18 cellular contexts compared by ENCODE assay signal in the genomic region with DNA sequence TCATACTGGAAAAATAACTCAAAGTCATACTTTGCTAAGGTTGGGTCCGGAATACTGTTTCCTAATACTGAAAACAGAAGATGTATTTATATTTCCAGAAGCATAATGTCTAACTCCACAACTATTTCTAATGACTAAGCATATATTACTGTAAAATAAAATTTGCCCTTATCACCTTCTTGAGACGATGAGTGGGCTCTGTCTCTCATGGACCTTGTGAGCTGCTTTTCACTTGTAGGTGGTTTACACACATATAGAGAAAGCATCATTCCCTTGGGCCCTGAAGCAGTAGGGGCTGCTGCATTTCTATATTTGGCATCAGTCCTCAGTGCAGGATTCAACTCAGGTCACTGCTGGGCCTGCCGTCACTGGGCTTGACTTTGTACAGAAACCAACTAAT. TPM values are rescaled to one million over a fixed set of nuclear protein-coding genes. Genes with fewer than 3 reads are reported as not detected.
DNase-seq lines count a peak whose midpoint lies in the region; ATAC-seq and TF ChIP-seq lines count a peak whose summit lies in the region.
"Had no signal": no experiment of that assay in that cellular context is flagged by ENCODE, and none has a peak within 500 bp of the region (broad histone marks: within the 10 kb centered on the region; RNA-seq: fewer than 3 reads in every experiment).

No MANE protein-coding gene starts in this region.

- H3K4me1 ChIP-seq in cardiac muscle cell (ENCODE audit: low read depth) (peaks cover 19% of the 10 kb centered on the region), left ventricle myocardium inferior (peaks cover 25% of the 10 kb centered on the region), smooth muscle cell (ENCODE audit: low read depth) (peaks cover 10% of the 10 kb centered on the region)
- H3K4me1 ChIP-seq: Caco-2 had no signal

- H3K27ac Mint-ChIP-seq in activated naive CD4-positive, alpha-beta T cell treated with anti-CD3 and anti-CD28 coated beads for 36 hours: no peak overlapping the region
- H3K27ac Mint-ChIP-seq: GM23338 had no signal

- no peaks in the 10 kb centered on the region for H3F3A ChIP-seq in smooth muscle cell (ENCODE audit: low read depth)

- no peak overlapping the region for H3K4me3 Mint-ChIP-seq in activated naive CD4-positive, alpha-beta T cell treated with anti-CD3 and anti-CD28 coated beads for 36 hours
- H3K4me3 Mint-ChIP-seq: GM23338 had no signal

- no peaks in the 10 kb centered on the region for H3K79me2 ChIP-seq in smooth muscle cell (ENCODE audit: low read depth)

- no peaks in the 10 kb centered on the region for H3K27me3 ChIP-seq in cardiac muscle cell
- H3K27me3 ChIP-seq in left ventricle myocardium inferior (ENCODE audit: low read depth): no peaks in the 10 kb centered on the region
- H3K27me3 ChIP-seq in smooth muscle cell (ENCODE audit: low read depth): no peaks in the 10 kb centered on the region

- no peaks in the 10 kb centered on the region for H3K36me3 Mint-ChIP-seq in activated naive CD4-positive, alpha-beta T cell treated with anti-CD3 and anti-CD28 coated beads for 36 hours (ENCODE audit: low read depth)

- H3K36me3 ChIP-seq in cardiac muscle cell: no peaks in the 10 kb centered on the region
- H3K36me3 ChIP-seq in left ventricle myocardium inferior: no peaks in the 10 kb centered on the region
- H3K36me3 ChIP-seq in smooth muscle cell (ENCODE audit: low read depth): no peaks in the 10 kb centered on the region

- H3K9ac ChIP-seq in smooth muscle cell (ENCODE audit: low read depth): no peak overlapping the region

- intact Hi-C loops in cardiac septum (cut with DNase I): no loop called here
- intact Hi-C loops in left ventricle myocardium inferior (cut with micrococcal nuclease): no loop called here
- intact Hi-C loops in activated naive CD4-positive, alpha-beta T cell treated with anti-CD3 and anti-CD28 coated beads for 36 hours (cut with micrococcal nuclease): no loop called here

- H3K27me3 Mint-ChIP-seq in activated naive CD4-positive, alpha-beta T cell treated with anti-CD3 and anti-CD28 coated beads for 36 hours (ENCODE audit: low read depth): peaks cover 6% of the 10 kb centered on the region

- WGBS in smooth muscle cell (ENCODE audit: low lambda C conversion rate): 63% methylated on average over 3 of the region's 3 CpGs

- H3K27ac ChIP-seq in cardiac muscle cell (peak overlapping the region; percentile 24), left ventricle myocardium inferior (replicated peaks) (peak overlapping the region; percentile 43), smooth muscle cell (ENCODE audit: low read depth) (peak overlapping the region; percentile 2)
- H3K27ac ChIP-seq: C4-2B had no signal

- no peaks in the 10 kb centered on the region for H4K20me1 ChIP-seq in smooth muscle cell (ENCODE audit: low read depth)

- H2AFZ ChIP-seq in smooth muscle cell (ENCODE audit: low read depth): no peak overlapping the region
- H2AFZ ChIP-seq: GM23338 had no signal

- no peaks in the 10 kb centered on the region for H3K4me1 Mint-ChIP-seq in activated naive CD4-positive, alpha-beta T cell treated with anti-CD3 and anti-CD28 coated beads for 36 hours (ENCODE audit: low read depth)

- H3K9me3 Mint-ChIP-seq in activated naive CD4-positive, alpha-beta T cell treated with anti-CD3 and anti-CD28 coated beads for 36 hours: no peaks in the 10 kb centered on the region
- H3K9me3 Mint-ChIP-seq: GM23338 had no signal

- H3K4me2 ChIP-seq in smooth muscle cell: peak overlapping the region; percentile 12
- H3K4me2 ChIP-seq: GM23338 had no signal

- H3K9me3 ChIP-seq in cardiac muscle cell (ENCODE audit: low read depth) (no peaks in the 10 kb centered on the region), left ventricle myocardium inferior (replicated peaks) (no peaks in the 10 kb centered on the region), smooth muscle cell (replicated peaks; ENCODE audit: low read depth) (no peaks in the 10 kb centered on the region)
- H3K9me3 ChIP-seq: Caco-2 had no signal

- TF ChIP-seq CTCF in cardiac muscle cell (IDR thresholded peaks at IDR 0.05; ENCODE audit: low read depth, low read length) (no peak), cardiac fibroblast (IDR thresholded peaks at IDR 0.05; ENCODE audit: low read depth, low read length) (no peak), left ventricle myocardium inferior (IDR thresholded peaks at IDR 0.05; ENCODE audit: borderline replicate concordance) (no peak), smooth muscle cell (IDR thresholded peaks at IDR 0.05; ENCODE audit: borderline replicate concordance, insufficient read depth, poor library complexity, severe bottlenecking) (no peak)

- CTCF ChIA-PET in activated naive CD4-positive, alpha-beta T cell treated with anti-CD3 and anti-CD28 coated beads for 36 hours (lab: Charles Lee): interaction anchor here (0.6 kb wide), 1 partner anchor 1521 kb away, joined by 3 read pairs; no protein-coding TSS in a partner anchor

- DNase-seq in cardiac muscle cell (ENCODE audit: low read depth in 1 of 2, low spot score in 1 of 2) (peak; percentile 28 to 47), cardiac septum (ENCODE audit: low spot score) (no peak), cardiac fibroblast (ENCODE audit: low read depth in 2 of 2) (peak; percentile 34 to 78), left ventricle myocardium inferior (no peak), smooth muscle cell (lab: John Stamatoyannopoulos, UW; ENCODE audit: unreplicated experiment) (no peak)
- DNase-seq in activated naive CD4-positive, alpha-beta T cell treated with anti-CD3 and anti-CD28 coated beads for 36 hours: no peak
- DNase-seq: 8988T, Caco-2, DMS53, KG1, NCI-H1092 treated with DMSO at 0.1 percent for 48 hours, NCI-H1694 treated with DMSO at 0.1 percent for 48 hours, SHP77 had no signal

- no peak for ATAC-seq in GM21737 (IDR thresholded peaks at IDR 0.05; ENCODE audit: unreplicated experiment)
- no peak for ATAC-seq in GM18868 (IDR thresholded peaks at IDR 0.05; ENCODE audit: unreplicated experiment)
- ATAC-seq: GM23338 had no signal

- H3K4me3 ChIP-seq in cardiac muscle cell: no peak overlapping the region
- no peak overlapping the region for H3K4me3 ChIP-seq in cardiac fibroblast (replicated peaks in 1 of 2; ENCODE audit: low read depth in 2 of 2, low read length in 2 of 2)
- no peak overlapping the region for H3K4me3 ChIP-seq in left ventricle myocardium inferior
- no peak overlapping the region for H3K4me3 ChIP-seq in smooth muscle cell
- H3K4me3 ChIP-seq: GM23338 had no signal

RNA-seq across cellular contexts. Expression of a gene that starts 10.7 kb away (rescaled TPM):
- total RNA-seq in cardiac muscle cell (11.2 and 13.4 TPM in 2 replicates), cardiac septum (7.5 TPM), left ventricle myocardium inferior (5.2 TPM), smooth muscle cell (0.76 TPM in 1 of 2 replicates, not detected in the other)
- polyA plus RNA-seq in cardiac muscle cell (7.2 and 13.5 TPM in 2 replicates), smooth muscle cell (not detected in 2 replicates)
- total RNA-seq in activated naive CD4-positive, alpha-beta T cell treated with anti-CD3 and anti-CD28 coated beads for 36 hours: not detected
- total RNA-seq: MCF 10A had no signal

Comparison
In these comparisons a context has a peak if more than half of its experiments do, and no peak if none do; other contexts are left out.
1. DNase-seq: peak in cardiac muscle cell (2 of 2) and cardiac fibroblast (2 of 2); none in cardiac septum (single experiment), left ventricle myocardium inferior (single experiment), smooth muscle cell (single experiment) and activated naive CD4-positive, alpha-beta T cell treated with anti-CD3 and anti-CD28 coated beads for 36 hours (single experiment).
2. Peak in every context shown above with its lines, with median percentiles within 50 percentile points of each other: H3K27ac ChIP-seq.